ENCODE assay signal across 1 cellular context in genomic region chr19:49469828-49470614, GRCh38.
TF ChIP-seq lines count a peak whose summit lies in the region.

No MANE protein-coding gene starts in this region.

TF ChIP-seq in A549, 52 proteins besides CTCF, POLR2A, EP300 and RAD21:
- TF ChIP-seq ELK1 (IDR thresholded peaks at IDR 0.05; ENCODE audit: low read depth, low read length) (no peak), ZFP36 (IDR thresholded peaks at IDR 0.05; ENCODE audit: borderline replicate concordance, partially characterized antibody) (no peak), CBX2 (IDR thresholded peaks at IDR 0.05; ENCODE audit: borderline replicate concordance, low read depth) (no peak), KDM1A (IDR thresholded peaks at IDR 0.05; ENCODE audit: low read depth) (0 out of 2 replicates have a peak, but pooled peaks have one; percentile 17), MAX (IDR thresholded peaks at IDR 0.05) (no peak), NPAS2 (CRISPR knock-in tag; IDR thresholded peaks at IDR 0.05; ENCODE audit: borderline replicate concordance) (no peak), SMC3 (IDR thresholded peaks at IDR 0.05) (no peak)
